In the genomic region with DNA sequence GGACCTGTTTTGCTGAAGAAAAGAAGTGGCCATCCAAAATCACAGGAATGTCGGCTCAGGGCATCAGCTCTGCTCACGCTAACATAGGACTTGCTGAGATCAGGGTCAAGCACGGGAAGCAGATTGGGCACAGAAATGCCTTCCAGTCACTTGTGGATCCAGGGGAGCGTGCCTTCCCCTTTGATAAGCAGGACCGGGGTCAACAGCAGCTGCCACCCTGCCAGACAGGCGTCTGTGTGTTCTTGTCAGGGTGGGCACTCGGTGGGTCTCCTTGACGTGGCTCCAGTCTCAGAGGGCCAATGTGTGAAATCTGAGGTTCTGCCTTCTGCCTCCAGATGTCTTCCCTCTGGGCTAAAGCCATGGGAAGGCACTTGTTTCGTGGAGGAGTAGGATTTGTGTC, we compare ENCODE assay signal across 29 cellular contexts.
"Had no signal": no experiment of that assay in that cellular context is flagged by ENCODE, and none has a peak within 500 bp of the region (broad histone marks: within the 10 kb centered on the region; RNA-seq: fewer than 3 reads in every experiment).

No MANE protein-coding gene starts in this region.

- FAIRE-seq: bronchial epithelial cell had no signal

- H3K27ac Mint-ChIP-seq: activated CD4-positive, alpha-beta T cell treated with anti-CD3 and anti-CD28 coated beads, Interleukin-2, amount 10 ng/mL, durations not matched to agents 24 days and 14 days; activated CD8-positive, alpha-beta T cell treated with anti-CD3 and anti-CD28 coated beads, Interleukin-2, amount 10 ng/mL, durations not matched to agents 7 days and 5 days; activated naive CD4-positive, alpha-beta T cell treated with anti-CD3 and anti-CD28 coated beads, Interleukin-2, amount 10 ng/mL, durations not matched to agents 7 days and 5 days; activated naive CD8-positive, alpha-beta T cell; activated naive CD8-positive, alpha-beta T cell treated with anti-CD3 and anti-CD28 coated beads, Interleukin-2, amount 50 U/mL, for 24 hours had no signal

- H3K4me3 Mint-ChIP-seq: activated CD4-positive, alpha-beta T cell treated with anti-CD3 and anti-CD28 coated beads, Interleukin-2, amount 10 ng/mL, durations not matched to agents 24 days and 14 days; activated CD8-positive, alpha-beta T cell treated with anti-CD3 and anti-CD28 coated beads, Interleukin-2, amount 10 ng/mL, durations not matched to agents 7 days and 5 days; activated naive CD4-positive, alpha-beta T cell treated with anti-CD3 and anti-CD28 coated beads, Interleukin-2, amount 10 ng/mL, durations not matched to agents 7 days and 5 days; activated naive CD8-positive, alpha-beta T cell; activated naive CD8-positive, alpha-beta T cell treated with anti-CD3 and anti-CD28 coated beads, Interleukin-2, amount 50 U/mL, for 24 hours had no signal

- H3K9ac ChIP-seq: KMS-11 had no signal

- H3K36me3 ChIP-seq: SJCRH30 had no signal

- H3K4me2 ChIP-seq: KMS-11 had no signal

- H3K27me3 ChIP-seq: SJCRH30 had no signal

- H3K27ac ChIP-seq: KMS-11, SJCRH30, SK-N-MC had no signal

- H3K36me3 Mint-ChIP-seq: activated naive CD4-positive, alpha-beta T cell treated with anti-CD3 and anti-CD28 coated beads, Interleukin-2, amount 10 ng/mL, durations not matched to agents 7 days and 5 days; activated naive CD8-positive, alpha-beta T cell; brain had no signal

- H3K4me1 Mint-ChIP-seq: activated CD4-positive, alpha-beta T cell treated with anti-CD3 and anti-CD28 coated beads, Interleukin-2, amount 10 ng/mL, durations not matched to agents 24 days and 14 days; activated naive CD4-positive, alpha-beta T cell treated with anti-CD3 and anti-CD28 coated beads, Interleukin-2, amount 10 ng/mL, durations not matched to agents 7 days and 5 days; activated naive CD8-positive, alpha-beta T cell treated with anti-CD3 and anti-CD28 coated beads, Interleukin-2, amount 50 U/mL, for 24 hours had no signal

- DNase-seq: activated CD4-positive, alpha-beta T cell treated with anti-CD3 and anti-CD28 coated beads, Interleukin-2, amount 10 ng/mL, durations not matched to agents 24 days and 14 days; activated CD4-positive, alpha-beta T cell treated with anti-CD3 and anti-CD28 coated beads, Interleukin-2, amount 50 U/mL, for 4 hours; activated CD8-positive, alpha-beta memory T cell treated with anti-CD3 and anti-CD28 coated beads, Interleukin-2, amount 50 U/mL, for 4 hours; activated CD8-positive, alpha-beta T cell treated with anti-CD3 and anti-CD28 coated beads, Interleukin-2, amount 10 ng/mL, durations not matched to agents 7 days and 5 days; activated effector memory CD4-positive, alpha-beta T cell treated with Interleukin-2 at 50 U/mL for 16 hours; activated naive CD4-positive, alpha-beta T cell treated with anti-CD3 and anti-CD28 coated beads, Interleukin-2, amount 10 ng/mL, durations not matched to agents 7 days and 5 days; activated naive CD8-positive, alpha-beta T cell treated with anti-CD3 and anti-CD28 coated beads, Interleukin-2, amount 50 U/mL, for 24 hours; activated T-cell treated with anti-CD3 and anti-CD28 coated beads, Interleukin-2, amount 50 U/mL, for 48 hours; anterior cingulate cortex; MM.1S; MV-4-11; NCI-H1092; NCI-H146; NCI-H187; NCI-H2081; NCI-H2171 treated with DMSO at 0.1 percent for 48 hours; NCI-H2227 treated with DMSO at 0.1 percent for 48 hours; NCI-H446; NCI-H510A treated with DMSO at 0.1 percent for 48 hours; NCI-H69; SHP77; SJCRH30; T1000 had no signal

- H3K4me1 ChIP-seq: SJCRH30 had no signal

- H3K27me3 Mint-ChIP-seq: activated CD4-positive, alpha-beta T cell treated with anti-CD3 and anti-CD28 coated beads, Interleukin-2, amount 10 ng/mL, durations not matched to agents 24 days and 14 days; activated naive CD4-positive, alpha-beta T cell treated with anti-CD3 and anti-CD28 coated beads, Interleukin-2, amount 10 ng/mL, durations not matched to agents 7 days and 5 days; activated naive CD8-positive, alpha-beta T cell treated with anti-CD3 and anti-CD28 coated beads, Interleukin-2, amount 50 U/mL, for 24 hours had no signal

- H3K4me3 ChIP-seq: SJCRH30, SK-N-MC had no signal

- ATAC-seq: activated CD8-positive, alpha-beta T cell treated with anti-CD3 and anti-CD28 coated beads, Interleukin-2, amount 10 ng/mL, durations not matched to agents 7 days and 5 days; activated naive CD8-positive, alpha-beta T cell treated with anti-CD3 and anti-CD28 coated beads, Interleukin-2, amount 50 U/mL, for 24 hours; Panc1 had no signal

- H3K9me3 ChIP-seq: SJCRH30 had no signal
